In genomic region chr5:173534664-173535063, GRCh38 we compare ENCODE assay signal across 18 cellular contexts.
DNase-seq lines count a peak whose midpoint lies in the region; ATAC-seq and TF ChIP-seq lines count a peak whose summit lies in the region.
"Had no signal": no experiment of that assay in that cellular context is flagged by ENCODE, and none has a peak within 500 bp of the region (broad histone marks: within the 10 kb centered on the region; RNA-seq: fewer than 3 reads in every experiment).

No MANE protein-coding gene starts in this region.

- H3K56ac ChIP-seq in IMR-90 (ENCODE audit: extremely low read depth, insufficient read depth, low read length): no peak overlapping the region

- H2BK15ac ChIP-seq in IMR-90 (ENCODE audit: low read depth, low read length): no peak overlapping the region

- no peak for ATAC-seq in IMR-90 (ENCODE audit: low read depth)
- ATAC-seq: A549, PC-3 had no signal

- H3K27ac ChIP-seq in ACC112 (ENCODE audit: low read depth, low read length): peak overlapping the region; percentile 17; the same call in 1 of the 2 replicates
- H3K27ac ChIP-seq in IMR-90 (ENCODE audit: insufficient read depth, low read length): no peak overlapping the region
- H3K27ac ChIP-seq in trophoblast cell (ENCODE audit: low read depth, low read length): no peak overlapping the region
- H3K27ac ChIP-seq: A549 had no signal

- H3K4me1 ChIP-seq in ACC112 (ENCODE audit: control insufficient read depth, insufficient read depth, low read length, unreplicated experiment) (peaks cover 29% of the 10 kb centered on the region), IMR-90 (ENCODE audit: control insufficient read depth, insufficient read depth, low read length) (no peaks in the 10 kb centered on the region; the same call in 1 of the 2 replicates), trophoblast cell (ENCODE audit: control insufficient read depth in 1 of 2, insufficient read depth in 2 of 2, low read length in 2 of 2) (no peaks in the 10 kb centered on the region)
- H3K4me1 ChIP-seq: A549, BE2C had no signal

- H2BK5ac ChIP-seq in IMR-90 (ENCODE audit: low read depth, low read length, poor library complexity, severe bottlenecking): no peak overlapping the region
- no peak overlapping the region for H2BK5ac ChIP-seq in trophoblast cell (ENCODE audit: low read depth, low read length, poor library complexity)

- no peak overlapping the region for H4K12ac ChIP-seq in trophoblast cell (ENCODE audit: low read depth, low read length)

- H4K91ac ChIP-seq in IMR-90 (ENCODE audit: insufficient read depth, low read depth, low read length) (no peak overlapping the region), trophoblast cell (ENCODE audit: low read depth, low read length) (no peak overlapping the region)

- no peaks in the 10 kb centered on the region for H4K20me1 ChIP-seq in IMR-90 (ENCODE audit: insufficient read depth, low read length)

- H2BK120ac ChIP-seq in IMR-90 (ENCODE audit: low read depth, low read length): no peak overlapping the region
- H2BK120ac ChIP-seq in trophoblast cell (ENCODE audit: insufficient read depth, low read length, poor library complexity): no peak overlapping the region

- H3K27ac Mint-ChIP-seq in endothelial cell (ENCODE audit: unreplicated experiment) (no peak overlapping the region), osteocyte (ENCODE audit: unreplicated experiment) (no peak overlapping the region)

- dilution Hi-C loops in IMR-90 (cut with HindIII; ENCODE audit: low sequenced_read_pairs, unreplicated experiment): no loop called here

- H3K9ac ChIP-seq in IMR-90 (ENCODE audit: low read depth, low read length): no peak overlapping the region
- no peak overlapping the region for H3K9ac ChIP-seq in trophoblast cell (ENCODE audit: low read length)
- H3K9ac ChIP-seq: SK-N-SH had no signal

- POLR2A ChIA-PET in IMR-90 (lab: Charles Lee; ENCODE audit: unreplicated experiment): no interaction called here

- H3K79me2 ChIP-seq in ACC112 (ENCODE audit: control insufficient read depth, insufficient read depth, low read length, unreplicated experiment): no peaks in the 10 kb centered on the region
- no peaks in the 10 kb centered on the region for H3K79me2 ChIP-seq in trophoblast cell (ENCODE audit: control insufficient read depth, insufficient read depth, low read length, poor library complexity)

- H3K27me3 ChIP-seq in ACC112 (ENCODE audit: insufficient read depth, low read length) (no peaks in the 10 kb centered on the region), IMR-90 (ENCODE audit: control insufficient read depth, insufficient read depth, low read length) (no peaks in the 10 kb centered on the region), trophoblast cell (ENCODE audit: insufficient read depth, low read length) (no peaks in the 10 kb centered on the region)

- H4K5ac ChIP-seq in IMR-90 (ENCODE audit: low read depth, low read length): no peak overlapping the region

- H3K9me3 ChIP-seq in IMR-90 (ENCODE audit: control insufficient read depth, insufficient read depth, low read length) (no peaks in the 10 kb centered on the region), trophoblast cell (ENCODE audit: insufficient read depth, low read depth, low read length) (no peaks in the 10 kb centered on the region)
- H3K9me3 ChIP-seq: A549, BE2C, SK-N-SH had no signal

- H3K18ac ChIP-seq in IMR-90 (ENCODE audit: low read depth, low read length) (no peak overlapping the region), trophoblast cell (ENCODE audit: low read length) (no peak overlapping the region)

- no peaks in the 10 kb centered on the region for H3K79me1 ChIP-seq in IMR-90 (ENCODE audit: low read depth in 1 of 2, low read length in 2 of 2)
- H3K79me1 ChIP-seq in trophoblast cell (ENCODE audit: low read length): no peaks in the 10 kb centered on the region

- intact Hi-C loops in IMR-90 (cut with micrococcal nuclease): no loop called here

- no peak overlapping the region for H2AK9ac ChIP-seq in IMR-90 (replicated peaks; ENCODE audit: low read depth, low read length, poor library complexity)

- H3K23ac ChIP-seq in IMR-90 (ENCODE audit: low read depth, low read length) (no peak overlapping the region), trophoblast cell (ENCODE audit: low read length) (peak overlapping the region; percentile 13)

- 0 out of 2 replicates have a peak overlapping the region, but pooled peaks have one; percentile 39 for H3K4ac ChIP-seq in IMR-90 (ENCODE audit: low read depth, low read length)
- H3K4ac ChIP-seq in trophoblast cell (ENCODE audit: low read depth, low read length): no peak overlapping the region

- H2BK20ac ChIP-seq in IMR-90 (ENCODE audit: low read depth, low read length): no peak overlapping the region

- no peak for TF ChIP-seq RAD21 in IMR-90 (IDR thresholded peaks at IDR 0.05; ENCODE audit: low read length)

- no peak overlapping the region; a peak in 1 of 4 replicates for H4K8ac ChIP-seq in IMR-90 (ENCODE audit: low read depth in 2 of 2, low read length in 2 of 2)
- H4K8ac ChIP-seq in trophoblast cell (ENCODE audit: low read depth, low read length): no peak overlapping the region

- H3K4me2 ChIP-seq in IMR-90 (ENCODE audit: low read depth, low read length): no peak overlapping the region
- no peak overlapping the region for H3K4me2 ChIP-seq in trophoblast cell (ENCODE audit: low read length)
- H3K4me2 ChIP-seq: A549, SK-N-SH had no signal

- H2BK12ac ChIP-seq in trophoblast cell (ENCODE audit: low read length): no peak overlapping the region

- H3K36me3 Mint-ChIP-seq in endothelial cell (ENCODE audit: low read depth, unreplicated experiment): no peaks in the 10 kb centered on the region
- H3K36me3 Mint-ChIP-seq in osteocyte (ENCODE audit: unreplicated experiment): no peaks in the 10 kb centered on the region

- H2AFZ ChIP-seq in ACC112 (ENCODE audit: low read length, unreplicated experiment) (no peak overlapping the region), IMR-90 (replicated peaks; ENCODE audit: low read length, poor library complexity) (no peak overlapping the region), trophoblast cell (ENCODE audit: insufficient read depth, low read length, poor library complexity) (no peak overlapping the region)

- H3K4me3 ChIP-seq in ACC112 (ENCODE audit: low read depth, low read length) (no peak overlapping the region), IMR-90 (ENCODE audit: insufficient read depth, low read depth, low read length) (no peak overlapping the region), fibroblast of mammary gland (ENCODE audit: control insufficient read depth, low read depth, low read length) (no peak overlapping the region), trophoblast cell (ENCODE audit: low read depth, low read length) (no peak overlapping the region)
- H3K4me3 ChIP-seq: A549 had no signal

- in situ Hi-C loops in IMR-90 (cut with MboI; ENCODE audit: low sequenced_read_pairs): no loop called here

- no peak for DNase-seq in IMR-90
- peak; percentile 75 for DNase-seq in fibroblast of mammary gland (ENCODE audit: low read depth)
- no peak for DNase-seq in trophoblast cell
- DNase-seq in NCI-H1105 treated with DMSO at 0.1 percent for 48 hours (lab: John Stamatoyannopoulos, UW): no peak
- no peak for DNase-seq in endothelial cell (ENCODE audit: low spot score)
- DNase-seq in osteocyte (ENCODE audit: extremely low spot score, unreplicated experiment): no peak
- DNase-seq: BE2C, DMS79 treated with DMSO at 0.1 percent for 48 hours, Kasumi-1, NCI-H1417 treated with DMSO at 0.1 percent for 48 hours, NCI-H187, NCI-H2107, NCI-H446 treated with DMSO at 0.1 percent for 48 hours, NCI-H526 treated with DMSO at 0.1 percent for 48 hours, PC-3, SK-N-SH had no signal

- no peaks in the 10 kb centered on the region for H3K4me1 Mint-ChIP-seq in endothelial cell (ENCODE audit: unreplicated experiment)
- H3K4me1 Mint-ChIP-seq in osteocyte (ENCODE audit: unreplicated experiment): peaks cover 21% of the 10 kb centered on the region

- TF ChIP-seq CTCF in IMR-90 (conservative IDR thresholded peaks at IDR 0.05; ENCODE audit: low read depth, low read length) (no peak), fibroblast of mammary gland (conservative IDR thresholded peaks at IDR 0.05; ENCODE audit: control insufficient read depth, insufficient read depth, low read depth, low read length) (no peak), endothelial cell (IDR thresholded peaks at IDR 0.05; ENCODE audit: unreplicated experiment) (no peak), osteocyte (IDR thresholded peaks at IDR 0.05) (no peak)

- H2AK5ac ChIP-seq in IMR-90 (ENCODE audit: low read depth, low read length) (peak overlapping the region; percentile 8; the same call in 1 of the 2 replicates), trophoblast cell (ENCODE audit: low read length) (no peak overlapping the region)

- H3K4me3 Mint-ChIP-seq in endothelial cell (ENCODE audit: unreplicated experiment) (no peak overlapping the region), osteocyte (ENCODE audit: unreplicated experiment) (no peak overlapping the region)

- H3K14ac ChIP-seq in IMR-90 (replicated peaks; ENCODE audit: low read depth, low read length) (no peak overlapping the region), trophoblast cell (ENCODE audit: low read length) (no peak overlapping the region)

- CTCF ChIA-PET in IMR-90 (lab: Yijun Ruan, JAX): no interaction called here

- no peaks in the 10 kb centered on the region for H3K36me3 ChIP-seq in ACC112 (ENCODE audit: insufficient read depth, low read length)
- no peaks in the 10 kb centered on the region for H3K36me3 ChIP-seq in IMR-90 (ENCODE audit: control insufficient read depth, insufficient read depth, low read length)
- no peaks in the 10 kb centered on the region for H3K36me3 ChIP-seq in trophoblast cell (ENCODE audit: control insufficient read depth in 1 of 2, insufficient read depth in 2 of 2, low read length in 2 of 2)
- H3K36me3 ChIP-seq: BE2C had no signal

- H3K9me3 Mint-ChIP-seq in endothelial cell (ENCODE audit: unreplicated experiment): no peaks in the 10 kb centered on the region
- peaks cover 3% of the 10 kb centered on the region for H3K9me3 Mint-ChIP-seq in osteocyte (ENCODE audit: unreplicated experiment)

- WGBS in IMR-90 (ENCODE audit: extremely low coverage in 2 of 2, insufficient read length in 1 of 2), 2 experiments: 67% methylated on average over 2 of the region's 2 CpGs; no CpG with 5 or more reads in 1 of the 2 experiments
- no CpG with 5 or more reads among the region's 2 CpGs for WGBS in trophoblast cell (ENCODE audit: extremely low coverage, insufficient coverage, insufficient read length)

- no TSS peak for BruUV-seq in IMR-90 (replicated peaks; lab: Mats Ljungman, UMichigan)

- no peak for TF ChIP-seq POLR2A in IMR-90 (IDR thresholded peaks at IDR 0.05; ENCODE audit: low read depth, low read length)

- peaks cover 3% of the 10 kb centered on the region for H3K27me3 Mint-ChIP-seq in endothelial cell (ENCODE audit: unreplicated experiment)
- no peaks in the 10 kb centered on the region for H3K27me3 Mint-ChIP-seq in osteocyte (ENCODE audit: unreplicated experiment)

- H3K9me1 ChIP-seq in IMR-90 (ENCODE audit: insufficient read depth, low read length): peaks cover 6% of the 10 kb centered on the region
